In the genomic region with DNA sequence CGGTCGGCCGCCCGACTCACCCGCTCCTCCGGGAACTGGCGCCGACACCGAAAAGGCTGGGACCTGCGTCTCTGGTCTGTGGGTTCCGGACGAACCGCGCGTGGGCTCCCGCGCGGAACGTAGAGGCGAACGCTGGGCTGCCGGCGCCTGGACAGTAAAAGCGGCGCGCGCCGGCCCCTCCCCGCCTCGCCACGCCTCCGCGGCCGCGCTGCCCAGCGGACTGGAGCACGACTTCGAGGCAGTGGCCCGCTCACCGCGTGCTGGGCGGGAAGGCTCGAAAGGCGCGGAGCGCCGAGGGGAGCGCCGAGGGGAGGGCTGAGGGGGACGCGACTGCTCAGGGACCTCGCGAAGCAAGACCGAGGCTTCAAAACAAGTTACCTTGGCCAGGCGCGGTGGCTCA, we compare ENCODE assay signal across 17 cellular contexts. TPM values are rescaled to one million over a fixed set of nuclear protein-coding genes. Genes with fewer than 3 reads are reported as not detected.
DNase-seq lines count a peak whose midpoint lies in the region; ATAC-seq, FAIRE-seq and TF ChIP-seq lines count a peak whose summit lies in the region.
"Had no signal": no experiment of that assay in that cellular context is flagged by ENCODE, and none has a peak within 500 bp of the region (broad histone marks: within the 10 kb centered on the region; RNA-seq: fewer than 3 reads in every experiment).

A gene with protein sequence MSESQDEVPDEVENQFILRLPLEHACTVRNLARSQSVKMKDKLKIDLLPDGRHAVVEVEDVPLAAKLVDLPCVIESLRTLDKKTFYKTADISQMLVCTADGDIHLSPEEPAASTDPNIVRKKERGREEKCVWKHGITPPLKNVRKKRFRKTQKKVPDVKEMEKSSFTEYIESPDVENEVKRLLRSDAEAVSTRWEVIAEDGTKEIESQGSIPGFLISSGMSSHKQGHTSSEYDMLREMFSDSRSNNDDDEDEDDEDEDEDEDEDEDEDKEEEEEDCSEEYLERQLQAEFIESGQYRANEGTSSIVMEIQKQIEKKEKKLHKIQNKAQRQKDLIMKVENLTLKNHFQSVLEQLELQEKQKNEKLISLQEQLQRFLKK (minus strand): TSS at position 131 of the 400 bp plus-strand sequence. CDS start 3,791 bp downstream, outside the sequence.

- no peak within 1 kb of the TSS for H2BK20ac ChIP-seq in IMR-90 (ENCODE audit: low read depth, low read length)

- H3K4ac ChIP-seq in IMR-90 (ENCODE audit: low read depth, low read length) = no peak within 1 kb of the TSS

- BruUV-seq in IMR-90 (replicated peaks; lab: Mats Ljungman, UMichigan) = no TSS peak

- CTCF ChIA-PET in AG04450 (lab: Charles Lee) (interaction anchor here (0.5 kb wide), 1 partner anchor 257 kb away, joined by 3 read pairs; no protein-coding TSS in a partner anchor), IMR-90 (lab: Yijun Ruan, JAX) (no interaction called here)

- H4K91ac ChIP-seq in IMR-90 (ENCODE audit: insufficient read depth, low read depth, low read length) = no peak within 1 kb of the TSS

- no peak within 1 kb of the TSS for H3K56ac ChIP-seq in IMR-90 (ENCODE audit: extremely low read depth, insufficient read depth, low read length)

- no peak within 1 kb of the TSS for H4K8ac ChIP-seq in IMR-90 (ENCODE audit: low read depth in 2 of 2, low read length in 2 of 2)

- TF ChIP-seq POLR2A in IMR-90 (IDR thresholded peaks at IDR 0.05; ENCODE audit: low read depth, low read length) = no peak
- no peak for TF ChIP-seq POLR2A in erythroblast (IDR thresholded peaks at IDR 0.05; ENCODE audit: low read length)
- no peak for TF ChIP-seq POLR2A in tibial nerve (IDR thresholded peaks at IDR 0.05)

- no peak for FAIRE-seq in small intestine (lab: Jason Lieb, UNC)

- H3K23ac ChIP-seq in IMR-90 (ENCODE audit: low read depth, low read length) = no peak within 1 kb of the TSS

- TF ChIP-seq EP300 in tibial nerve (IDR thresholded peaks at IDR 0.05) = no peak

- no peak within 1 kb of the TSS for H2BK15ac ChIP-seq in IMR-90 (ENCODE audit: low read depth, low read length)

- POLR2A ChIA-PET in AG04450 (lab: Yijun Ruan, JAX) (no interaction called here), IMR-90 (lab: Charles Lee; ENCODE audit: unreplicated experiment) (no interaction called here)

- no peaks in the 10 kb centered on the region for H3K9me1 ChIP-seq in IMR-90 (ENCODE audit: insufficient read depth, low read length)

- H2BK5ac ChIP-seq in IMR-90 (ENCODE audit: low read depth, low read length, poor library complexity, severe bottlenecking) = no peak within 1 kb of the TSS

- intact Hi-C loops in IMR-90 (cut with micrococcal nuclease) = no loop called here

- H3K4me3 ChIP-seq in AG04450 (ENCODE audit: low read depth, low read length) = peak within 1 kb of the TSS; percentile 34
- H3K4me3 ChIP-seq in IMR-90 (ENCODE audit: insufficient read depth, low read depth, low read length) = 0 out of 2 replicates have a peak within 1 kb of the TSS, but pooled peaks have one; percentile 2
- peak within 1 kb of the TSS; percentile 2 for H3K4me3 ChIP-seq in mesodermal cell (ENCODE audit: extremely low read depth, insufficient read depth, low read length, poor library complexity, severe bottlenecking)
- no peak within 1 kb of the TSS for H3K4me3 ChIP-seq in small intestine (ENCODE audit: low read depth in 1 of 2, low read length in 2 of 2)
- peak within 1 kb of the TSS in 2 of 4 donors; percentile 15 to 41 for H3K4me3 ChIP-seq in tibial nerve
- H3K4me3 ChIP-seq: thyroid gland had no signal

- no peaks in the 10 kb centered on the region for H3K27me3 ChIP-seq in AG04450 (ENCODE audit: control insufficient read depth, insufficient read depth, low read length)
- H3K27me3 ChIP-seq in IMR-90 (ENCODE audit: control insufficient read depth, insufficient read depth, low read length) = no peaks in the 10 kb centered on the region
- peaks cover 0 to 2% of the 10 kb centered on the region in 2 donors for H3K27me3 ChIP-seq in small intestine (ENCODE audit: control insufficient read depth in 2 of 2, insufficient read depth in 2 of 2, low read length in 2 of 2)
- peaks cover 0 to 26% of the 10 kb centered on the region in 2 donors for H3K27me3 ChIP-seq in tibial nerve

- DNase-seq in AG04450 (ENCODE audit: low read depth, low spot score) (no peak), IMR-90 (no peak), erythroblast (lab: John Stamatoyannopoulos, UW) (peak; percentile 2 to 21), small intestine (no peak), tibial nerve (ENCODE audit: low spot score in 2 of 2) (no peak)
- DNase-seq: activated naive CD4-positive, alpha-beta T cell treated with Interleukin-2 at 50 U/mL for 16 hours; caudate nucleus; head of caudate nucleus; MV-4-11; NCI-H2171 treated with DMSO at 0.1 percent for 48 hours; T-helper 1 cell; thyroid gland had no signal

- in situ Hi-C loops in IMR-90 (cut with MboI; ENCODE audit: low sequenced_read_pairs) = no loop called here

- H3K27ac ChIP-seq in AG04450 (ENCODE audit: low read depth, low read length) = no peak within 1 kb of the TSS
- no peak within 1 kb of the TSS for H3K27ac ChIP-seq in IMR-90 (ENCODE audit: insufficient read depth, low read length)
- H3K27ac ChIP-seq in mesodermal cell (ENCODE audit: low read depth, low read length, severe bottlenecking) = no peak within 1 kb of the TSS
- H3K27ac ChIP-seq in small intestine (ENCODE audit: low read depth in 1 of 2, low read length in 1 of 2) = no peak within 1 kb of the TSS
- H3K27ac ChIP-seq in tibial nerve = no peak within 1 kb of the TSS
- H3K27ac ChIP-seq: thyroid gland had no signal

- H4K20me1 ChIP-seq in IMR-90 (ENCODE audit: insufficient read depth, low read length) = no peaks in the 10 kb centered on the region

- no peaks in the 10 kb centered on the region for H3K36me3 ChIP-seq in IMR-90 (ENCODE audit: control insufficient read depth, insufficient read depth, low read length)
- H3K36me3 ChIP-seq in mesodermal cell (ENCODE audit: control insufficient read depth, insufficient read depth, low read length) = no peaks in the 10 kb centered on the region
- no peaks in the 10 kb centered on the region for H3K36me3 ChIP-seq in small intestine (ENCODE audit: control insufficient read depth in 2 of 2, insufficient read depth in 2 of 2, low read length in 2 of 2)
- H3K36me3 ChIP-seq in tibial nerve = no peaks in the 10 kb centered on the region
- H3K36me3 ChIP-seq: thyroid gland had no signal

- H3K18ac ChIP-seq in IMR-90 (ENCODE audit: low read depth, low read length) = no peak within 1 kb of the TSS

- no peak within 1 kb of the TSS for H2AK5ac ChIP-seq in IMR-90 (ENCODE audit: low read depth, low read length)

- H2AK9ac ChIP-seq in IMR-90 (replicated peaks; ENCODE audit: low read depth, low read length, poor library complexity) = no peak within 1 kb of the TSS

- H3K9me3 ChIP-seq in AG04450 (ENCODE audit: control insufficient read depth, insufficient read depth, low read length) (peaks cover 6% of the 10 kb centered on the region; the same call in 1 of the 2 replicates), IMR-90 (ENCODE audit: control insufficient read depth, insufficient read depth, low read length) (no peaks in the 10 kb centered on the region; the same call in 1 of the 2 replicates), mesodermal cell (ENCODE audit: control insufficient read depth, low read length) (no peaks in the 10 kb centered on the region), small intestine (ENCODE audit: control insufficient read depth, low read depth) (peaks cover 1% of the 10 kb centered on the region), tibial nerve (no peaks in the 10 kb centered on the region)
- H3K9me3 ChIP-seq: thyroid gland had no signal

- dilution Hi-C loops in IMR-90 (cut with HindIII; ENCODE audit: low sequenced_read_pairs, unreplicated experiment) = no loop called here

- H3K4me2 ChIP-seq in IMR-90 (ENCODE audit: low read depth, low read length) = no peak within 1 kb of the TSS; the same call in 1 of the 2 replicates

- no peak within 1 kb of the TSS for H3K14ac ChIP-seq in IMR-90 (replicated peaks; ENCODE audit: low read depth, low read length)

- 64% methylated on average over 31 of the region's 56 CpGs; no CpG with 5 or more reads in 1 of the 2 experiments for WGBS in IMR-90 (ENCODE audit: extremely low coverage in 2 of 2, insufficient read length in 1 of 2), 2 experiments
- 57 to 79% methylated on average over 32 to 43 of the region's 56 CpGs for WGBS in mesodermal cell (ENCODE audit: insufficient coverage in 2 of 2), 2 experiments
- 22 to 68% (median 57%) methylated on average over 29 to 56 of the region's 56 CpGs for WGBS in small intestine, 3 donors
- 61 to 64% methylated on average over 8 to 47 of the region's 56 CpGs for WGBS in tibial nerve, 2 donors

- H2AFZ ChIP-seq in IMR-90 (replicated peaks; ENCODE audit: low read length, poor library complexity) = peak within 1 kb of the TSS; percentile 67

- TF ChIP-seq CTCF in AG04450 (IDR thresholded peaks at IDR 0.05; ENCODE audit: low read depth, low read length) (no peak), IMR-90 (conservative IDR thresholded peaks at IDR 0.05; ENCODE audit: low read depth, low read length) (no peak), tibial nerve (IDR thresholded peaks at IDR 0.05) (no peak)

- no peaks in the 10 kb centered on the region for H3K4me1 ChIP-seq in IMR-90 (ENCODE audit: control insufficient read depth, insufficient read depth, low read length)
- H3K4me1 ChIP-seq in mesodermal cell (ENCODE audit: control insufficient read depth, insufficient read depth, low read length, poor library complexity, severe bottlenecking) = no peaks in the 10 kb centered on the region
- no peaks in the 10 kb centered on the region for H3K4me1 ChIP-seq in small intestine (ENCODE audit: control insufficient read depth in 2 of 2, insufficient read depth in 1 of 2, low read depth in 1 of 2, low read length in 1 of 2)
- H3K4me1 ChIP-seq in tibial nerve = no peaks in the 10 kb centered on the region
- H3K4me1 ChIP-seq: thyroid gland had no signal

- ATAC-seq in IMR-90 (ENCODE audit: low read depth) = peak; percentile 54
- no peak for ATAC-seq in HG03135 (IDR thresholded peaks at IDR 0.05; ENCODE audit: unreplicated experiment)
- ATAC-seq in GM21367 (IDR thresholded peaks at IDR 0.05; ENCODE audit: unreplicated experiment) = no peak
- ATAC-seq: left lobe of liver; natural killer cell treated with Interleukin-12 subunit alpha and Interleukin-12 subunit beta and Interleukin-15 and Interleukin-18, amount 100 ng/mL, for 72 hours had no signal

- no peak within 1 kb of the TSS for H4K5ac ChIP-seq in IMR-90 (ENCODE audit: low read depth, low read length)

- no peak within 1 kb of the TSS for H2BK120ac ChIP-seq in IMR-90 (ENCODE audit: low read depth, low read length)

- no peak for TF ChIP-seq RAD21 in IMR-90 (IDR thresholded peaks at IDR 0.05; ENCODE audit: low read length)

- H3K9ac ChIP-seq in IMR-90 (ENCODE audit: low read depth, low read length) = no peak within 1 kb of the TSS

- H3K79me1 ChIP-seq in IMR-90 (ENCODE audit: low read depth in 1 of 2, low read length in 2 of 2) = no peaks in the 10 kb centered on the region

RNA-seq across cellular contexts. Expression of the gene that starts here (rescaled TPM):
- polyA plus RNA-seq in AG04450 (2011; rRNA removed) (1.5 and 1.6 TPM in 2 replicates), IMR-90 (2012; rRNA removed) (0.22 TPM in 2 replicates), small intestine (under 1 TPM in 1 of 3 donors, not detected in 2; 0.03 TPM)
- polyA minus RNA-seq in AG04450 (2011; rRNA and poly(A)+ RNA removed) = 0.23 and 0.30 TPM in 2 replicates
- total RNA-seq in IMR-90 (2012; rRNA removed) (0.18 and 0.28 TPM in 2 replicates), tibial nerve (under 1 TPM in 2 of 4 donors, not detected in 2; 0.21 to 0.90 TPM)
- polyA plus RNA-seq in IMR-90 (2012; cell fraction: cytosol; rRNA removed) = 0.04 and 0.25 TPM in 2 replicates
- 0.16 and 0.83 TPM in 2 replicates for polyA plus RNA-seq in IMR-90 (2012; cell fraction: nucleus; rRNA removed; ENCODE audit: low replicate concordance)
- polyA plus RNA-seq in mesodermal cell (2013, experiment 1 of 2) = 0.74 TPM
- 0.91 TPM for polyA plus RNA-seq in mesodermal cell (2013, experiment 2 of 2)

Comparison
In these comparisons a context has a peak if more than half of its experiments do, and no peak if none do; other contexts are left out.
1. Peak in ATAC-seq and H3K4me3 ChIP-seq in IMR-90; RNA of the gene not detected or under 1 TPM.
2. DNase-seq: peak in erythroblast (2 of 2); none in AG04450 (single experiment), IMR-90 (single experiment), small intestine (single experiment) and tibial nerve (0 of 2).
3. H3K4me3 ChIP-seq: peak in AG04450 (single experiment) and mesodermal cell (single experiment); none in small intestine (0 of 2).